1 cellular context compared by ENCODE assay signal in genomic region chr6:151436300-151436699, GRCh38.
TF ChIP-seq lines count a peak whose summit lies in the region.

No MANE protein-coding gene starts in this region.

TF ChIP-seq in HepG2, 621 proteins besides CTCF, POLR2A, EP300 and RAD21:
- TF ChIP-seq ZNF7 (CRISPR knock-in tag; IDR thresholded peaks at IDR 0.05) (no peak), ZFP36L1 (CRISPR knock-in tag; IDR thresholded peaks at IDR 0.05) (0 out of 2 replicates have a peak, but pooled peaks have one; percentile 53)
